20 cellular contexts compared by ENCODE assay signal in genomic region chr4:148286043-148286442, GRCh38.
"Had no signal": no experiment of that assay in that cellular context is flagged by ENCODE, and none has a peak within 500 bp of the region (broad histone marks: within the 10 kb centered on the region; RNA-seq: fewer than 3 reads in every experiment).

No MANE protein-coding gene starts in this region.

- H3K4me1 Mint-ChIP-seq: natural killer cell had no signal

- ATAC-seq: gastrocnemius medialis; heart right ventricle; left cardiac atrium; left lobe of liver; left ventricle myocardium superior; lower lobe of right lung; naive thymus-derived CD4-positive, alpha-beta T cell; natural killer cell had no signal

- H3K36me3 Mint-ChIP-seq: mesothelial cell of epicardium, natural killer cell had no signal

- H3K27me3 Mint-ChIP-seq: naive thymus-derived CD4-positive, alpha-beta T cell had no signal

- H3K4me3 ChIP-seq: coronary artery, dorsolateral prefrontal cortex, esophagus muscularis mucosa, gastrocnemius medialis, heart right ventricle, lower lobe of right lung had no signal

- H3K27ac ChIP-seq: coronary artery, esophagus muscularis mucosa, lower lobe of right lung had no signal

- H3K27ac Mint-ChIP-seq: mesothelial cell of epicardium, natural killer cell had no signal

- H3K27me3 ChIP-seq: dorsolateral prefrontal cortex, esophagus muscularis mucosa, gastrocnemius medialis, heart right ventricle had no signal

- H3K9me3 ChIP-seq: esophagus muscularis mucosa, gastrocnemius medialis, heart right ventricle, lower lobe of right lung had no signal

- H3K36me3 ChIP-seq: esophagus muscularis mucosa, gastrocnemius medialis, heart right ventricle, lower lobe of right lung had no signal

- H3K4me3 Mint-ChIP-seq: mesothelial cell of epicardium; naive thymus-derived CD4-positive, alpha-beta T cell; natural killer cell had no signal

- DNase-seq: dermis blood vessel endothelial cell; dorsolateral prefrontal cortex; effector CD4-positive, alpha-beta T cell; effector memory CD4-positive, alpha-beta T cell; foreskin melanocyte; gastrocnemius medialis; glutamatergic neuron; head of caudate nucleus; heart right ventricle; hippocampal formation; left cardiac atrium; left ventricle myocardium superior; lower lobe of right lung; mesenchymal stem cell; naive thymus-derived CD4-positive, alpha-beta T cell; natural killer cell had no signal

- H3K9me3 Mint-ChIP-seq: mesothelial cell of epicardium; naive thymus-derived CD4-positive, alpha-beta T cell; natural killer cell had no signal
